Comparison of ENCODE assay signal across 8 cellular contexts in the genomic region with DNA sequence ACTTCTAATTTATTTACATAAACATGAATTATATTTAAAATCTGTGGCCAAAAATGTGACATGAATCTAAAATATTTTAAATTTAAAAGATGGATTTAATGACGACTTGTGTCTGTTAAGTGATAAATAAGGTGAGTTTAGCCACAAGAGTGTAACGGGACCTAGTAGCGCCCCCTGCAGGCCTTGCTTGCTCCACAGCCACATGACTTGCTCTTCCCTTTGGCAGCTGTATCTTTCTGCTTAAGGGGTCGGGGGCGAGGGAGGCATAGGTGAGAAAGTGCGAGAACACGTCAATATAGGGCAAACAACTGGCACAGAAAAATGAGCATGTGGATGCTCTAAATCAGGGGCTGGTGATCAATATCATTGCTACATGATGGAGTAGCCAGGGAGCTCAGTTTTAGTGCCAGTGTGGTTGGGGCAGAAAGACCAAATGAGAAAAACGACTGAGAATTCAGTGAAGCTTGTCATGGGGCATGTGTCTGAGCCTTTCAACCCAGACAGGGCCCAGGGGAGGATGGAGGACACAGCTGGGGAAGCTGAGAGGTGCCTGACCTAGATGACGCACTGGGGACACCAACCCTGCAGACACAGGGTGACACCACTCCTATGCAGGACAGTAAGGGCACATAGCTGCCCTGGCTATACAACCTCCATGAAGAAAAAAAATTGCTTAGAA. TPM values are rescaled to one million over a fixed set of nuclear protein-coding genes. Genes with fewer than 3 reads are reported as not detected.
DNase-seq lines count a peak whose midpoint lies in the region; ATAC-seq and TF ChIP-seq lines count a peak whose summit lies in the region.

No MANE protein-coding gene starts in this region.

- H3K4me3 ChIP-seq in BJ (ENCODE audit: low read depth, low read length) (no peak overlapping the region), H7 (ENCODE audit: insufficient read depth, low read depth, low read length) (no peak overlapping the region)

- no peaks in the 10 kb centered on the region for H3K27me3 Mint-ChIP-seq in activated naive CD8-positive, alpha-beta T cell treated with anti-CD3 and anti-CD28 coated beads, Interleukin-2, amount 50 U/mL, for 24 hours

- no peaks in the 10 kb centered on the region for H3K9me3 Mint-ChIP-seq in activated naive CD8-positive, alpha-beta T cell treated with anti-CD3 and anti-CD28 coated beads, Interleukin-2, amount 50 U/mL, for 24 hours

- DNase-seq in BJ (ENCODE audit: low read depth) (no peak), H7 (peak; percentile 81), SK-MEL-5 (ENCODE audit: low read depth, low spot score) (peak; percentile 79), iPS-NIHi7 (ENCODE audit: extremely low spot score) (peak; percentile 76), NCI-H2171 (lab: John Stamatoyannopoulos, UW) (no peak)
- peak; percentile 76 for DNase-seq in activated naive CD8-positive, alpha-beta T cell treated with anti-CD3 and anti-CD28 coated beads, Interleukin-2, amount 50 U/mL, for 24 hours
- peak; percentile 70 for DNase-seq in stimulated activated CD4-positive, alpha-beta T cell treated with anti-CD3 and anti-CD28 coated beads, Interleukin-4, amount 100 ng/mL, for 24 hours

- CTCF ChIA-PET in BJ (lab: Yijun Ruan, JAX) = interaction anchor here (0.7 to 6.0 kb wide), 21 partner anchors 9 to 788 kb away, joined by 3 to 33 read pairs (median 5); no protein-coding TSS in a partner anchor

- H3K36me3 Mint-ChIP-seq in activated naive CD8-positive, alpha-beta T cell treated with anti-CD3 and anti-CD28 coated beads, Interleukin-2, amount 50 U/mL, for 24 hours (ENCODE audit: low read depth) = peaks cover 59% of the 10 kb centered on the region

- H3K27me3 ChIP-seq in BJ (ENCODE audit: control insufficient read depth, insufficient read depth, low read length) = no peaks in the 10 kb centered on the region
- H3K27me3 ChIP-seq in H7 (ENCODE audit: control insufficient read depth, insufficient read depth, low read length) = no peaks in the 10 kb centered on the region

- H3K4me1 Mint-ChIP-seq in activated naive CD8-positive, alpha-beta T cell treated with anti-CD3 and anti-CD28 coated beads, Interleukin-2, amount 50 U/mL, for 24 hours = no peaks in the 10 kb centered on the region

- in situ Hi-C loops in SK-MEL-5 (cut with HindIII; ENCODE audit: low pct_unique_long_range_greater_than_20kb, low sequenced_read_pairs) = loop anchor here (10.0 kb wide), 1 partner anchor 402 kb away; no protein-coding TSS in a partner anchor

- peak; percentile 43 for ATAC-seq in activated naive CD8-positive, alpha-beta T cell treated with anti-CD3 and anti-CD28 coated beads, Interleukin-2, amount 50 U/mL, for 24 hours
- ATAC-seq in HG02938 (IDR thresholded peaks at IDR 0.05; ENCODE audit: unreplicated experiment) = no peak

- peaks cover 11% of the 10 kb centered on the region for H3K36me3 ChIP-seq in BJ (ENCODE audit: control insufficient read depth, insufficient read depth, low read length)
- H3K36me3 ChIP-seq in H7 (replicated peaks; ENCODE audit: control insufficient read depth, insufficient read depth, low read length) = peaks cover 18% of the 10 kb centered on the region

- POLR2A ChIA-PET in BJ (lab: Charles Lee) = no interaction called here

- H3K27ac Mint-ChIP-seq in activated naive CD8-positive, alpha-beta T cell treated with anti-CD3 and anti-CD28 coated beads, Interleukin-2, amount 50 U/mL, for 24 hours = no peak overlapping the region

- TF ChIP-seq CTCF in BJ (IDR thresholded peaks at IDR 0.05; ENCODE audit: insufficient read depth, low read depth, low read length) = peak; percentile 71

- no peak overlapping the region for H3K4me3 Mint-ChIP-seq in activated naive CD8-positive, alpha-beta T cell treated with anti-CD3 and anti-CD28 coated beads, Interleukin-2, amount 50 U/mL, for 24 hours

RNA-seq across cellular contexts. Expression of a gene that starts 49.8 kb away (rescaled TPM):
- polyA plus RNA-seq in BJ (2011; rRNA removed) = 4.0 and 4.6 TPM in 2 replicates
- polyA minus RNA-seq in BJ (2011; rRNA and poly(A)+ RNA removed) = 2.5 and 3.1 TPM in 2 replicates
- total RNA-seq in H7 (2014; rRNA removed; shearing (Covaris generic)) = 19.0 and 21.9 TPM in 2 replicates
- 18.0 and 19.1 TPM in 2 replicates for total RNA-seq in SK-MEL-5 (2014; rRNA removed; shearing (Covaris generic))
- polyA plus RNA-seq in SK-MEL-5 (2015; cell fraction: cytosol; rRNA removed) = 23.7 and 29.9 TPM in 2 replicates
- polyA plus RNA-seq in SK-MEL-5 (2015; cell fraction: nucleus; rRNA removed) = 40.5 and 48.1 TPM in 2 replicates

Comparison
In these comparisons a context has a peak if more than half of its experiments do, and no peak if none do; other contexts are left out.
1. DNase-seq: peak in H7 (single experiment), SK-MEL-5 (single experiment), activated naive CD8-positive, alpha-beta T cell treated with anti-CD3 and anti-CD28 coated beads, Interleukin-2, amount 50 U/mL, for 24 hours (single experiment), iPS-NIHi7 (single experiment) and stimulated activated CD4-positive, alpha-beta T cell treated with anti-CD3 and anti-CD28 coated beads, Interleukin-4, amount 100 ng/mL, for 24 hours (single experiment); none in BJ (single experiment) and NCI-H2171 (single experiment).